In the genomic region with DNA sequence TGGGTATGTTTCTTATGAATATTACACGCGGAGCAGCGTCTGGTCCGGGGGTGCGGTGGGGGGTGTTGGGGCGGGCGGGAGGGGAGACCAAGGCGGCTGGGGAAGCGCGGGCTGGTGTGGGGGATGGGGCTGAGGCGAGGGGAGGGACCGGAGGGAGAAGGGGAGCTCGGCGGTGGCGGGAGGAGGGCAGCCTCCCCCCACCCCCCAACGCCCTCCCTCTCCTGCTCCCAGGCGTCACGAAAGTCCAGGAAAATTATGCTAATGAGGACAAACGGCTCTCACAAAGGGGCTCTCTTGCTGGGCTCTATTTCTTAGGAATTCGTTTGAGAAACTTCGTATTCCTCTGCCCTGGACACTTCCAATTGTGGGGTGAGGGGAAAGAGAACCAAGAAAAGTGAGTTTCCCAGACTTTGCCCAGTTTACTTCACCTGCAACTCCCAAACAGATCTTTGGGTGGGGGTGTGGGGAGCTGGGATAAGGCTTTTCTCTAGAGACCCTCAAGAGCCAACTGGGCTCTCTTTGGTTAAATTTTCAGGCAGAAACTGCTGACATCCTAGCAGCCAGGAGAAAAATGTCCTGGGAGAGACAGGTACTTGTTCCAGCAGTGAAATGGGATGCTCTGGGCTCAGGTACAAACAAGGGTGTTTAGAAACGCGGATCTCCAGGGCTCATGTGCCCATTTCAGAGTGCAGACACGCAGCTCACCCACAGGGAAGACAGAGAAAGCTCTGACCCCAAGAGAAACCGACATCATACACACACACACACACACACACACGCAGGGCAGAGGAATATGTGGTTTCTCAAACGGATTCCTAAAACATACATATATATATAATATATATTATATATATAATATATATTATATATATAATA, we compare ENCODE assay signal across 9 cellular contexts. TPM values are rescaled to one million over a fixed set of nuclear protein-coding genes. Genes with fewer than 3 reads are reported as not detected.
DNase-seq lines count a peak whose midpoint lies in the region; ATAC-seq and TF ChIP-seq lines count a peak whose summit lies in the region.
"Had no signal": no experiment of that assay in that cellular context is flagged by ENCODE, and none has a peak within 500 bp of the region (broad histone marks: within the 10 kb centered on the region; RNA-seq: fewer than 3 reads in every experiment).

No MANE protein-coding gene starts in this region.

- no peaks in the 10 kb centered on the region for H3K27me3 Mint-ChIP-seq in T-helper 2 cell treated with Interferon-gamma antibody and Interleukin-4, amounts not matched to agents 5 μg/mL and 100 μg/mL, for 36 hours (ENCODE audit: low read depth)

- H3K79me2 ChIP-seq in SK-N-SH (ENCODE audit: insufficient read depth): no peaks in the 10 kb centered on the region

- H2BK15ac ChIP-seq in mesenchymal stem cell (ENCODE audit: low read depth, poor library complexity, severe bottlenecking): no peak overlapping the region

- peak overlapping the region; percentile 8 for H2BK5ac ChIP-seq in mesenchymal stem cell (ENCODE audit: low read depth, low read length, poor library complexity, severe bottlenecking)

- no peak overlapping the region for H3K27ac Mint-ChIP-seq in T-helper 2 cell treated with Interferon-gamma antibody and Interleukin-4, amounts not matched to agents 5 μg/mL and 100 μg/mL, for 36 hours
- H3K27ac Mint-ChIP-seq: activated CD4-positive, alpha-beta T cell treated with anti-CD3 and anti-CD28 coated beads, Interleukin-2, amount 10 ng/mL, durations not matched to agents 24 days and 14 days had no signal

- POLR2A ChIA-PET in SK-N-SH (lab: Yijun Ruan, JAX): no interaction called here

- no peak overlapping the region for H4K8ac ChIP-seq in mesenchymal stem cell (ENCODE audit: low read length)

- H2BK120ac ChIP-seq in mesenchymal stem cell (ENCODE audit: low read depth, low read length): no peak overlapping the region

- H3K4me2 ChIP-seq in SK-N-SH (no peak overlapping the region), mesenchymal stem cell (ENCODE audit: low read length, poor library complexity, severe bottlenecking) (peak overlapping the region; percentile 59)

- H3K4me1 ChIP-seq in SK-N-SH (ENCODE audit: control insufficient read depth in 1 of 2, insufficient read depth in 2 of 2, low read depth in 1 of 2, low read length in 1 of 2) (no peaks in the 10 kb centered on the region; a peak in 1 of 4 replicates), breast epithelium (peaks cover 0 to 3% of the 10 kb centered on the region in 2 donors), mesenchymal stem cell (ENCODE audit: control insufficient read depth, insufficient read depth, low read depth, low read length) (peaks cover 13% of the 10 kb centered on the region), upper lobe of left lung (peaks cover 11 to 32% (median 26%) of the 10 kb centered on the region in 4 donors)

- H3K14ac ChIP-seq in mesenchymal stem cell (ENCODE audit: low read length in 2 of 2): no peak overlapping the region

- H3K36me3 ChIP-seq in SK-N-SH (replicated peaks in 1 of 2; ENCODE audit: control insufficient read depth in 1 of 2, insufficient read depth in 2 of 2, low read length in 1 of 2) (no peaks in the 10 kb centered on the region), breast epithelium (no peaks in the 10 kb centered on the region), mesenchymal stem cell (ENCODE audit: control insufficient read depth in 1 of 2, insufficient read depth in 2 of 2, low read depth in 1 of 2, low read length in 2 of 2) (peaks cover 17 to 27% of the 10 kb centered on the region in 2 experiments), upper lobe of left lung (no peaks in the 10 kb centered on the region)

- H3K4me3 Mint-ChIP-seq in T-helper 2 cell treated with Interferon-gamma antibody and Interleukin-4, amounts not matched to agents 5 μg/mL and 100 μg/mL, for 36 hours: no peak overlapping the region
- H3K4me3 Mint-ChIP-seq: activated CD4-positive, alpha-beta T cell treated with anti-CD3 and anti-CD28 coated beads, Interleukin-2, amount 10 ng/mL, durations not matched to agents 24 days and 14 days had no signal

- H3K4me3 ChIP-seq in SK-N-SH (ENCODE audit: low read depth in 2 of 2, low read length in 1 of 2) (no peak overlapping the region), breast epithelium (peak overlapping the region; percentile 54 to 90 (median 73)), mesenchymal stem cell (ENCODE audit: insufficient read depth in 1 of 2, low read depth in 1 of 2, low read length in 2 of 2) (peak overlapping the region; percentile 66 to 78), upper lobe of left lung (peak overlapping the region; percentile 46 to 76 (median 60))

- no peak overlapping the region for H3K27ac ChIP-seq in SK-N-SH (ENCODE audit: low read depth in 2 of 2, low read length in 1 of 2)
- peak overlapping the region; percentile 98 to 100 for H3K27ac ChIP-seq in breast epithelium
- H3K27ac ChIP-seq in mesenchymal stem cell (ENCODE audit: low read length, poor library complexity, severe bottlenecking): peak overlapping the region; percentile 83
- H3K27ac ChIP-seq in upper lobe of left lung: peak overlapping the region; percentile 89 to 95 (median 91)

- DNase-seq in SK-N-SH: peak; percentile 52
- DNase-seq in breast epithelium (ENCODE audit: low spot score in 2 of 2): peak in 1 of 2 donors; percentile 64
- peak; percentile 30 for DNase-seq in mesenchymal stem cell
- peak in 1 of 2 donors; percentile 80 for DNase-seq in upper lobe of left lung
- DNase-seq in T-helper 2 cell treated with Interferon-gamma antibody and Interleukin-4, amounts not matched to agents 5 μg/mL and 100 μg/mL, for 36 hours (ENCODE audit: low spot score): no peak
- no peak for DNase-seq in DMS79 treated with DMSO at 0.1 percent for 48 hours (lab: John Stamatoyannopoulos, UW)
- DNase-seq: activated CD4-positive, alpha-beta T cell treated with anti-CD3 and anti-CD28 coated beads, Interleukin-2, amount 10 ng/mL, durations not matched to agents 24 days and 14 days had no signal

- H3K9me3 Mint-ChIP-seq in T-helper 2 cell treated with Interferon-gamma antibody and Interleukin-4, amounts not matched to agents 5 μg/mL and 100 μg/mL, for 36 hours: no peaks in the 10 kb centered on the region
- H3K9me3 Mint-ChIP-seq: activated CD4-positive, alpha-beta T cell treated with anti-CD3 and anti-CD28 coated beads, Interleukin-2, amount 10 ng/mL, durations not matched to agents 24 days and 14 days had no signal

- H3K4me1 Mint-ChIP-seq in T-helper 2 cell treated with Interferon-gamma antibody and Interleukin-4, amounts not matched to agents 5 μg/mL and 100 μg/mL, for 36 hours (ENCODE audit: low read depth): no peaks in the 10 kb centered on the region
- H3K4me1 Mint-ChIP-seq: activated CD4-positive, alpha-beta T cell treated with anti-CD3 and anti-CD28 coated beads, Interleukin-2, amount 10 ng/mL, durations not matched to agents 24 days and 14 days had no signal

- no peak for TF ChIP-seq EP300 in SK-N-SH (IDR thresholded peaks at IDR 0.05; ENCODE audit: borderline replicate concordance in 1 of 2, low read depth in 1 of 2, low read length in 1 of 2)
- no peak for TF ChIP-seq EP300 in upper lobe of left lung (IDR thresholded peaks at IDR 0.05)

- H2AFZ ChIP-seq in SK-N-SH (ENCODE audit: low read depth) (no peak overlapping the region), mesenchymal stem cell (ENCODE audit: low read depth, low read length) (no peak overlapping the region)

- intact Hi-C loops in breast epithelium (cut with DNase I; ENCODE audit: low total_unique reads): no loop called here

- H2AK5ac ChIP-seq in mesenchymal stem cell (ENCODE audit: low read length, severe bottlenecking): peak overlapping the region; percentile 76

- no peak overlapping the region for H2BK12ac ChIP-seq in mesenchymal stem cell (ENCODE audit: low read length in 2 of 2)

- ATAC-seq in SK-N-SH treated with all-trans-retinoic acid at 6 μM for 48 hours (no peak), upper lobe of left lung (ENCODE audit: low FRiP score in 2 of 2) (peak; percentile 3 to 60), HG02759 (IDR thresholded peaks at IDR 0.05; ENCODE audit: unreplicated experiment) (no peak)

- H3K23ac ChIP-seq in mesenchymal stem cell (ENCODE audit: low read length in 2 of 2): no peak overlapping the region

- 6% methylated on average over 13 of the region's 27 CpGs for WGBS in SK-N-SH (ENCODE audit: low lambda C conversion rate)
- 3% methylated on average over 8 of the region's 27 CpGs for WGBS in mesenchymal stem cell
- WGBS in upper lobe of left lung, 2 donors: 21 to 38% methylated on average over 13 to 17 of the region's 27 CpGs

- no peak overlapping the region for H3K18ac ChIP-seq in mesenchymal stem cell (ENCODE audit: low read depth in 1 of 2, low read length in 2 of 2)

- H3K9me2 ChIP-seq in SK-N-SH: no peaks in the 10 kb centered on the region

- no peaks in the 10 kb centered on the region for H3K36me3 Mint-ChIP-seq in T-helper 2 cell treated with Interferon-gamma antibody and Interleukin-4, amounts not matched to agents 5 μg/mL and 100 μg/mL, for 36 hours (ENCODE audit: low read depth)

- TF ChIP-seq RAD21 in SK-N-SH (IDR thresholded peaks at IDR 0.05; ENCODE audit: low read length): no peak

- TF ChIP-seq CTCF in SK-N-SH (IDR thresholded peaks at IDR 0.05) (no peak), breast epithelium (IDR thresholded peaks at IDR 0.05) (peak in 1 of 3 donors; percentile 18), upper lobe of left lung (IDR thresholded peaks at IDR 0.05) (no peak)

- peaks cover 94% of the 10 kb centered on the region for H3K27me3 ChIP-seq in SK-N-SH (ENCODE audit: insufficient read depth)
- H3K27me3 ChIP-seq in breast epithelium: no peaks in the 10 kb centered on the region
- no peaks in the 10 kb centered on the region for H3K27me3 ChIP-seq in mesenchymal stem cell (ENCODE audit: control insufficient read depth in 1 of 2, insufficient read depth in 1 of 2, low read length in 2 of 2)
- peaks cover 0 to 3% (median 1%) of the 10 kb centered on the region in 4 donors for H3K27me3 ChIP-seq in upper lobe of left lung

- H3K9me3 ChIP-seq in SK-N-SH: no peaks in the 10 kb centered on the region
- H3K9me3 ChIP-seq in breast epithelium: no peaks in the 10 kb centered on the region
- no peaks in the 10 kb centered on the region for H3K9me3 ChIP-seq in mesenchymal stem cell (ENCODE audit: control insufficient read depth, low read length)
- H3K9me3 ChIP-seq in upper lobe of left lung: no peaks in the 10 kb centered on the region

- H3K4ac ChIP-seq in mesenchymal stem cell (ENCODE audit: low read depth in 1 of 2, low read length in 2 of 2): no peak overlapping the region

- CTCF ChIA-PET in SK-N-SH (lab: Yijun Ruan, JAX): interaction anchor here (0.7 to 1.4 kb wide), 5 partner anchors 14 to 29 kb away, joined by 3 to 4 read pairs (median 3); a partner anchor contains a TSS

- no peaks in the 10 kb centered on the region for H3K79me1 ChIP-seq in mesenchymal stem cell (replicated peaks; ENCODE audit: low read length, poor library complexity, severe bottlenecking)

- TF ChIP-seq POLR2A in breast epithelium (IDR thresholded peaks at IDR 0.05) (no peak), upper lobe of left lung (IDR thresholded peaks at IDR 0.05) (no peak)

- no peak overlapping the region for H4K91ac ChIP-seq in mesenchymal stem cell (ENCODE audit: low read length)

- no peaks in the 10 kb centered on the region for H4K20me1 ChIP-seq in SK-N-SH (ENCODE audit: insufficient read depth)

- H3K9ac ChIP-seq in SK-N-SH (no peak overlapping the region), mesenchymal stem cell (ENCODE audit: low read length) (peak overlapping the region; percentile 88)

- peaks cover 5% of the 10 kb centered on the region for H3F3A ChIP-seq in SK-N-SH (replicated peaks; ENCODE audit: insufficient read depth)

RNA-seq across cellular contexts. Expression of a gene that starts 11.7 kb away (rescaled TPM):
- polyA plus RNA-seq in SK-N-SH (2012; rRNA removed): not detected in 2 replicates
- not detected in 2 replicates for polyA plus RNA-seq in SK-N-SH (2012; cell fraction: cytosol; rRNA removed)
- polyA plus RNA-seq in SK-N-SH (2012; cell fraction: nucleus; rRNA removed): not detected in 2 replicates
- 1 to 10 TPM in 2 of 3 donors, under 1 TPM in 1; 0.80 to 5.4 (median 1.3) TPM for total RNA-seq in breast epithelium
- polyA plus RNA-seq in mesenchymal stem cell (2013, experiment 1 of 2): 0.51 TPM
- polyA plus RNA-seq in mesenchymal stem cell (2013, experiment 2 of 2): 0.58 TPM
- total RNA-seq in upper lobe of left lung: 1 to 10 TPM in 2 of 6 donors, under 1 TPM in 3, not detected in 1; 0.30 to 3.0 (median 0.86) TPM
- total RNA-seq: activated CD4-positive, alpha-beta T cell treated with anti-CD3 and anti-CD28 coated beads, Interleukin-2, amount 10 ng/mL, durations not matched to agents 24 days and 14 days had no signal

RNA-seq across cellular contexts. Expression of a gene that starts 16.3 kb away (rescaled TPM):
- not detected in 2 replicates for polyA plus RNA-seq in SK-N-SH (2012; rRNA removed)
- polyA plus RNA-seq in SK-N-SH (2012; cell fraction: cytosol; rRNA removed): not detected in 2 replicates
- polyA plus RNA-seq in SK-N-SH (2012; cell fraction: nucleus; rRNA removed): not detected in 2 replicates
- total RNA-seq in breast epithelium: 1 to 10 TPM in 2 of 3 donors, under 1 TPM in 1; 0.80 to 2.8 (median 2.0) TPM
- 0.91 TPM for polyA plus RNA-seq in mesenchymal stem cell (2013, experiment 1 of 2)
- 1.1 TPM for polyA plus RNA-seq in mesenchymal stem cell (2013, experiment 2 of 2)
- 10 to 100 TPM in 1 of 6 donors, 1 to 10 TPM in 5; 1.5 to 10.5 (median 6.2) TPM for total RNA-seq in upper lobe of left lung
- total RNA-seq: activated CD4-positive, alpha-beta T cell treated with anti-CD3 and anti-CD28 coated beads, Interleukin-2, amount 10 ng/mL, durations not matched to agents 24 days and 14 days had no signal

RNA-seq across cellular contexts. Expression of a gene that starts 18.4 kb away (rescaled TPM):
- polyA plus RNA-seq in SK-N-SH (2012; rRNA removed): not detected in 2 replicates
- polyA plus RNA-seq in SK-N-SH (2012; cell fraction: cytosol; rRNA removed): not detected in 2 replicates
- not detected in 2 replicates for polyA plus RNA-seq in SK-N-SH (2012; cell fraction: nucleus; rRNA removed)
- total RNA-seq in breast epithelium (under 1 TPM; 0.33 to 0.80 (median 0.44) TPM), upper lobe of left lung (1 to 10 TPM in 1 of 6 donors, under 1 TPM in 2, not detected in 3; 0.46 to 2.1 (median 0.64) TPM)
- polyA plus RNA-seq in mesenchymal stem cell (2013, experiment 1 of 2): 1.6 TPM
- polyA plus RNA-seq in mesenchymal stem cell (2013, experiment 2 of 2): 1.5 TPM

RNA-seq across cellular contexts. Expression of a gene that starts 29.3 kb away (rescaled TPM):
- polyA plus RNA-seq in SK-N-SH (2012; rRNA removed): not detected in 2 replicates
- not detected in 2 replicates for polyA plus RNA-seq in SK-N-SH (2012; cell fraction: cytosol; rRNA removed)
- polyA plus RNA-seq in SK-N-SH (2012; cell fraction: nucleus; rRNA removed): not detected in 2 replicates
- 10 to 100 TPM; 11.5 to 48.7 (median 22.6) TPM for total RNA-seq in breast epithelium
- polyA plus RNA-seq in mesenchymal stem cell (2013, experiment 1 of 2): 2.0 TPM
- 2.0 TPM for polyA plus RNA-seq in mesenchymal stem cell (2013, experiment 2 of 2)
- 10 to 100 TPM in 5 of 6 donors, 1 to 10 TPM in 1; 7.8 to 79.9 (median 16.9) TPM for total RNA-seq in upper lobe of left lung
- total RNA-seq: activated CD4-positive, alpha-beta T cell treated with anti-CD3 and anti-CD28 coated beads, Interleukin-2, amount 10 ng/mL, durations not matched to agents 24 days and 14 days had no signal

RNA-seq across cellular contexts. Expression of a gene that starts 33.3 kb away (rescaled TPM):
- polyA plus RNA-seq in SK-N-SH (2012; rRNA removed): not detected in 2 replicates
- not detected in 2 replicates for polyA plus RNA-seq in SK-N-SH (2012; cell fraction: cytosol; rRNA removed)
- polyA plus RNA-seq in SK-N-SH (2012; cell fraction: nucleus; rRNA removed): not detected in 2 replicates
- total RNA-seq in breast epithelium: 10 to 100 TPM in 1 of 3 donors, 1 to 10 TPM in 2; 7.9 to 16.0 (median 9.0) TPM
- 0.62 TPM for polyA plus RNA-seq in mesenchymal stem cell (2013, experiment 1 of 2)
- polyA plus RNA-seq in mesenchymal stem cell (2013, experiment 2 of 2): 0.59 TPM
- total RNA-seq in upper lobe of left lung: 1 to 10 TPM in 4 of 6 donors, under 1 TPM in 1, not detected in 1; 0.61 to 8.4 (median 4.0) TPM
- total RNA-seq: activated CD4-positive, alpha-beta T cell treated with anti-CD3 and anti-CD28 coated beads, Interleukin-2, amount 10 ng/mL, durations not matched to agents 24 days and 14 days had no signal

Comparison
In these comparisons a context has a peak if more than half of its experiments do, and no peak if none do; other contexts are left out.
1. DNase-seq: peak in SK-N-SH (single experiment) and mesenchymal stem cell (single experiment); none in T-helper 2 cell treated with Interferon-gamma antibody and Interleukin-4, amounts not matched to agents 5 μg/mL and 100 μg/mL, for 36 hours (single experiment) and DMS79 treated with DMSO at 0.1 percent for 48 hours (single experiment).
2. H3K27ac ChIP-seq: peak in breast epithelium (2 of 2), mesenchymal stem cell (single experiment) and upper lobe of left lung (4 of 4); none in SK-N-SH (0 of 2).
3. H3K4me3 ChIP-seq: peak in breast epithelium (3 of 3), mesenchymal stem cell (2 of 2) and upper lobe of left lung (4 of 4); none in SK-N-SH (0 of 2).
4. ATAC-seq: peak in upper lobe of left lung (2 of 2); none in SK-N-SH treated with all-trans-retinoic acid at 6 μM for 48 hours (single experiment) and HG02759 (single experiment).